8 cellular contexts compared by ENCODE assay signal in the genomic region with DNA sequence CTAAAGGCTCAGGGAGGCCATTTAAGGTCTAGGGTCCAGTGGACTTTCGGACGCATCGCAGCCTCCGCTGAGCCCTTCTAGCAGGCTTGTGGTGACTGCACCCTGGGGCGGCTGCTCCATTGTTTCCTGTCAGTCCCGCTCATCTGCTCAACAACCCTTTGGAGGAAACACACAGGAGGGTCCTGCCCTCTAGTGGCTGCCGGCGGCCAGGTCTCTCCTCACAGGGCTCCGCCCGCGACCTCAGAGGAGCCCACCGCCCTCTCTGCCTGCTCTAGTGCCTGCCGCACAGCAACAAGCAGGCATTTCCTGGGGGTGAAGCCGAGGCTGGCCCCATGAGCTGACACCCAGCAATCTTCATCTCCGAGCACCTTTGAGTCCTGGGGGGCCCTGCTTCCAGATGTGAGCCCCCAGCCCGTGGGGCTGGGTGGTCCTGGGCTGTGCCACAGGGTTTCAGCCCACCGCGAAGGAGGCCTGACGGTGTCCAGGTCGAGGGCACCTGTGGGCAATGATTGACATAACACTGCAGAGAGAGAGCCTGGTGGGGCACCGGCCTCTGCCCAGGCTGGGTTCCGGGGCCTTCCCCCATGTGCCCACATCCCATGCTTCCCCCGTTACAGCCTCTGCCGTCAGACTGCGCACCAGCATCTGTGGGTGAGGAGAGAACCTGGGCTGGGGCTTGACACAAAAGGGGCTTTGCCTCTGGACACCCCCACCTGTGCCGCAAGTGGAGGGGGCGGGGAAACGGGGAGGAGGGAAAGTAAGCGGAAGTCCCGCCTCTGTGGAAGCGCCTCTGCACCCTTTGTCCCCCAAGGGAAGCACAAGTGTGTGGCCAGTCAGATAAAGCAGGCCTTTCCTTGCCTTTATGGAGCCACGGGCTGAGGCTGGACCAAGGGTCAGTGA. TPM values are rescaled to one million over a fixed set of nuclear protein-coding genes. Genes with fewer than 3 reads are reported as not detected.
DNase-seq lines count a peak whose midpoint lies in the region; ATAC-seq and TF ChIP-seq lines count a peak whose summit lies in the region.

No MANE protein-coding gene starts in this region.

- peaks cover 2% of the 10 kb centered on the region; the same call in 1 of the 2 replicates for H3K27me3 ChIP-seq in BJ (ENCODE audit: control insufficient read depth, insufficient read depth, low read length)

- ATAC-seq in GM19035 (IDR thresholded peaks at IDR 0.05; ENCODE audit: unreplicated experiment) (peak; percentile 86), HG03342 (IDR thresholded peaks at IDR 0.05; ENCODE audit: unreplicated experiment) (peak; percentile 85)

- no peaks in the 10 kb centered on the region for H3K36me3 ChIP-seq in BJ (ENCODE audit: control insufficient read depth, insufficient read depth, low read length)

- CTCF ChIA-PET in BJ (lab: Yijun Ruan, JAX) = interaction anchor here (0.5 to 1.8 kb wide), 7 partner anchors 13 to 773 kb away, joined by 3 to 4 read pairs (median 3); no protein-coding TSS in a partner anchor

- POLR2A ChIA-PET in BJ (lab: Charles Lee) = no interaction called here

- TF ChIP-seq CTCF in BJ (IDR thresholded peaks at IDR 0.05; ENCODE audit: insufficient read depth, low read depth, low read length) = peak; percentile 97

- DNase-seq in BJ (ENCODE audit: low read depth) (no peak), NCI-H748 treated with DMSO at 0.1 percent for 48 hours (lab: John Stamatoyannopoulos, UW) (peak; percentile 69), ecto neural progenitor cell (ENCODE audit: low spot score) (peak; percentile 94), lung microvascular endothelial cell (ENCODE audit: low read depth in 2 of 2) (peak; percentile 79 to 80)
- peak; percentile 87 for DNase-seq in activated CD4-positive, alpha-beta T cell treated with anti-CD3 and anti-CD28 coated beads, Interleukin-2, amount 50 U/mL, for 4 hours
- peak; percentile 73 to 77 (median 75) for DNase-seq in stimulated activated CD4-positive, alpha-beta T cell treated with anti-CD3 and anti-CD28 coated beads, TNF-alpha, amount 100 ng/mL, for 4 hours (ENCODE audit: low read depth in 3 of 3)

- H3K4me3 ChIP-seq in BJ (ENCODE audit: low read depth, low read length) = peak overlapping the region; percentile 52

RNA-seq across cellular contexts. Expression of gene SFMBT1, which starts 27.0 kb away (rescaled TPM):
- polyA plus RNA-seq in BJ (2011; rRNA removed) = 2.1 and 2.6 TPM in 2 replicates
- 3.8 and 4.8 TPM in 2 replicates for polyA minus RNA-seq in BJ (2011; rRNA and poly(A)+ RNA removed)
- total RNA-seq in lung microvascular endothelial cell = 1.6 and 1.7 TPM in 2 replicates

RNA-seq across cellular contexts. Expression of gene RFT1, which starts 57.3 kb away (rescaled TPM):
- polyA plus RNA-seq in BJ (2011; rRNA removed) = 27.9 and 33.5 TPM in 2 replicates
- 38.3 and 50.3 TPM in 2 replicates for polyA minus RNA-seq in BJ (2011; rRNA and poly(A)+ RNA removed)
- 9.4 and 11.3 TPM in 2 replicates for total RNA-seq in lung microvascular endothelial cell
